1 cellular context compared by ENCODE assay signal in the genomic region with DNA sequence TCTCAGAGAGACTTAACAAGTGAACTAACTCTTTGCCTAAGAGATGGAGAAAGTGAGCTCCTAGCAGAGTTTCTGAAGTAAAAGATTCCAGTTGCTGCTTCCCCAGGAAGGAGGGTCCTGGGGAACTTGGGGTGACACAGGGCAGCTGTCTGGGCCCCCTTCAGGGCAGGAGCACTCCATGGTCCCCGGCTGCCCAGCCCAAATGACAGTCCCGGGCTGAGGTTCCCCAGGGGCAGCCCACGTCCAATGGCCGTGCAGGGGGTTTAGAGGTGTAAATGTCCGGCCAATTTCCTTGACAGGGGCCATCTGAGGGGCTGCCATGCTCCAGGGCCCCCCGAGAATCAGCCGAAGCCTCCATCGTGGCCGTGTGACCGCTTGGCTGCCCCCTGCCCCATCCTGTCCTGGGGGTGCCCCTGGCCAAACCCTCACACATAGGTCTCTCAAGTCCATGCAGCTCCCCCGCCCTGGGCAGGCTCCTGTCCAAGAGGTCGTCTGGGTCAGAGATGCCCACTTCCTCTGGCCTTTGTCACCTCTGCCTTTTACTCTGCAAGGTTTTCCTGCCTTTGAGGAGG.
TF ChIP-seq lines count a peak whose summit lies in the region.

No MANE protein-coding gene starts in this region.

TF ChIP-seq in K562, 482 proteins besides CTCF, POLR2A, EP300 and RAD21:
- TF ChIP-seq RNF2 (IDR thresholded peaks at IDR 0.05), result no peak
- TF ChIP-seq GABPB2 (CRISPR knock-in tag; conservative IDR thresholded peaks at IDR 0.05), result no peak
- 0 out of 2 replicates have a peak, but pooled peaks have one; percentile 14 for TF ChIP-seq RBFOX2 (IDR thresholded peaks at IDR 0.05; ENCODE audit: low read depth, low read length)
- TF ChIP-seq, protein P1, sequence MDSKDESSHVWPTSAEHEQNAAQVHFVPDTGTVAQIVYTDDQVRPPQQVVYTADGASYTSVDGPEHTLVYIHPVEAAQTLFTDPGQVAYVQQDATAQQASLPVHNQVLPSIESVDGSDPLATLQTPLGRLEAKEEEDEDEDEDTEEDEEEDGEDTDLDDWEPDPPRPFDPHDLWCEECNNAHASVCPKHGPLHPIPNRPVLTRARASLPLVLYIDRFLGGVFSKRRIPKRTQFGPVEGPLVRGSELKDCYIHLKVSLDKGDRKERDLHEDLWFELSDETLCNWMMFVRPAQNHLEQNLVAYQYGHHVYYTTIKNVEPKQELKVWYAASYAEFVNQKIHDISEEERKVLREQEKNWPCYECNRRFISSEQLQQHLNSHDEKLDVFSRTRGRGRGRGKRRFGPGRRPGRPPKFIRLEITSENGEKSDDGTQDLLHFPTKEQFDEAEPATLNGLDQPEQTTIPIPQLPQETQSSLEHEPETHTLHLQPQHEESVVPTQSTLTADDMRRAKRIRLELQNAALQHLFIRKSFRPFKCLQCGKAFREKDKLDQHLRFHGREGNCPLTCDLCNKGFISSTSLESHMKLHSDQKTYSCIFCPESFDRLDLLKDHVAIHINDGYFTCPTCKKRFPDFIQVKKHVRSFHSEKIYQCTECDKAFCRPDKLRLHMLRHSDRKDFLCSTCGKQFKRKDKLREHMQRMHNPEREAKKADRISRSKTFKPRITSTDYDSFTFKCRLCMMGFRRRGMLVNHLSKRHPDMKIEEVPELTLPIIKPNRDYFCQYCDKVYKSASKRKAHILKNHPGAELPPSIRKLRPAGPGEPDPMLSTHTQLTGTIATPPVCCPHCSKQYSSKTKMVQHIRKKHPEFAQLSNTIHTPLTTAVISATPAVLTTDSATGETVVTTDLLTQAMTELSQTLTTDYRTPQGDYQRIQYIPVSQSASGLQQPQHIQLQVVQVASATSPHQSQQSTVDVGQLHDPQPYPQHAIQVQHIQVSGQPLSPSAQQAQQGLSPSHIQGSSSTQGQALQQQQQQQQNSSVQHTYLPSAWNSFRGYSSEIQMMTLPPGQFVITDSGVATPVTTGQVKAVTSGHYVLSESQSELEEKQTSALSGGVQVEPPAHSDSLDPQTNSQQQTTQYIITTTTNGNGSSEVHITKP (IDR thresholded peaks at IDR 0.05; ENCODE audit: partially characterized antibody), result peak; percentile 28
- TF ChIP-seq POLR2G (IDR thresholded peaks at IDR 0.05; ENCODE audit: low read depth, low read length), result 0 out of 2 replicates have a peak, but pooled peaks have one; percentile 21
- TF ChIP-seq GTF2E2 (tag; IDR thresholded peaks at IDR 0.05), result no peak
